ENCODE assay signal across 17 cellular contexts in the genomic region with DNA sequence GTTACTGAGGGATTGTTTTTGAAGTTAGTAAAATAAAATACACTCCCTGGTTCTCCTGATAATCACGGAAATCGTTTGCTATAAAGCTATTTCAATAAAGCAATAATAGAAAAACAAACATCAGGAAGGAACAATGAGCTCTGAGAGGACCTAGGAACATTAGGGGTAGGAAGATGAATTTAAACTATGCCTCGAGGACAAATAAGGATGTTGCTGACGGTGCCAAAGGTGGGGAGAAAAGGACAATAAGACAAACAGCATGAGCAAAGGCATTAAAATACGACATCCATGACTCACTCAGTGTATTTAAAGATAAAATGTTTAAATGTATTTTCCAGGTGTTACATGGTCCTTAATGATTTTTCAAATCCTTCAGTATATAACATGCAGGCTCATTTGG.
"Had no signal": no experiment of that assay in that cellular context is flagged by ENCODE, and none has a peak within 500 bp of the region (broad histone marks: within the 10 kb centered on the region; RNA-seq: fewer than 3 reads in every experiment).

No MANE protein-coding gene starts in this region.

- H3K36me3 ChIP-seq: heart left ventricle, spleen, thoracic aorta had no signal

- H3K27ac ChIP-seq: coronary artery, heart left ventricle, spleen, thoracic aorta had no signal

- H3K27ac Mint-ChIP-seq: natural killer cell; stimulated activated memory B cell treated with anti-CD40 and anti-IgM and Interleukin-4, amounts not matched to agents 10 μg/mL and 1 μg/mL and 100 μg/mL, for 72 hours; stimulated activated naive CD8-positive, alpha-beta T cell treated with anti-CD3 and anti-CD28 coated beads, Interleukin-15, Interleukin-2, amounts not matched to agents 100 ng/mL and 50 ng/mL, for 24 hours had no signal

- H3K4me1 Mint-ChIP-seq: natural killer cell; neural crest cell; stimulated activated memory B cell treated with anti-CD40 and anti-IgM and Interleukin-4, amounts not matched to agents 10 μg/mL and 1 μg/mL and 100 μg/mL, for 72 hours had no signal

- H3K4me1 ChIP-seq: heart left ventricle, spleen had no signal

- H3K4me3 ChIP-seq: coronary artery, heart left ventricle, spleen, thoracic aorta had no signal

- DNase-seq: effector CD4-positive, alpha-beta T cell; heart left ventricle; hippocampal formation; mammary epithelial cell; natural killer cell; posterior cingulate gyrus; spleen; stimulated activated CD4-positive, alpha-beta T cell treated with anti-CD3 and anti-CD28 coated beads, Interleukin-15, amount 100 ng/mL, for 24 hours; stimulated activated CD4-positive, alpha-beta T cell treated with anti-CD3 and anti-CD28 coated beads, Interleukin-1b, Interleukin-23, amount 100 ng/mL, for 48 hours; stimulated activated CD4-positive, alpha-beta T cell treated with anti-CD3 and anti-CD28 coated beads, Interleukin-4, amount 100 ng/mL, for 24 hours; trophoblast cell had no signal

- ATAC-seq: heart left ventricle; natural killer cell; sciatic nerve; stimulated activated memory B cell treated with anti-CD40 and anti-IgM and Interleukin-4, amounts not matched to agents 10 μg/mL and 1 μg/mL and 100 μg/mL, for 72 hours had no signal

- H3K36me3 Mint-ChIP-seq: natural killer cell; stimulated activated memory B cell treated with anti-CD40 and anti-IgM and Interleukin-4, amounts not matched to agents 10 μg/mL and 1 μg/mL and 100 μg/mL, for 72 hours had no signal

- H3K9me3 ChIP-seq: thoracic aorta had no signal

- H3K27me3 ChIP-seq: spleen had no signal

- H3K27me3 Mint-ChIP-seq: stimulated activated memory B cell treated with anti-CD40 and anti-IgM and Interleukin-4, amounts not matched to agents 10 μg/mL and 1 μg/mL and 100 μg/mL, for 72 hours; stimulated activated naive CD8-positive, alpha-beta T cell treated with anti-CD3 and anti-CD28 coated beads, Interleukin-15, Interleukin-2, amounts not matched to agents 100 ng/mL and 50 ng/mL, for 24 hours had no signal

- H3K4me3 Mint-ChIP-seq: natural killer cell; neural crest cell; stimulated activated memory B cell treated with anti-CD40 and anti-IgM and Interleukin-4, amounts not matched to agents 10 μg/mL and 1 μg/mL and 100 μg/mL, for 72 hours; stimulated activated naive CD8-positive, alpha-beta T cell treated with anti-CD3 and anti-CD28 coated beads, Interleukin-15, Interleukin-2, amounts not matched to agents 100 ng/mL and 50 ng/mL, for 24 hours had no signal
